In genomic region chr4:121156822-121157769, GRCh38 we compare ENCODE assay signal across 8 cellular contexts. TPM values are rescaled to one million over a fixed set of nuclear protein-coding genes. Genes with fewer than 3 reads are reported as not detected.
A peak's percentile ranks its signal among the peaks of the same experiment; 100 is the strongest.
DNase-seq lines count a peak whose midpoint lies in the region; FAIRE-seq and TF ChIP-seq lines count a peak whose summit lies in the region.

No MANE protein-coding gene starts in this region.

- H3K4me3 ChIP-seq in GM08714 (ENCODE audit: low read length) (peak overlapping the region; percentile 37; the same call in 1 of the 2 replicates), keratinocyte (ENCODE audit: control insufficient read depth in 2 of 3, extremely low read depth in 1 of 3, insufficient read depth in 2 of 3, low read depth in 1 of 3, low read length in 3 of 3) (peak overlapping the region; percentile 28 to 73 (median 65)), OCI-LY7 (ENCODE audit: low read depth, low read length, poor library complexity, severe bottlenecking) (no peak overlapping the region)

- no peaks in the 10 kb centered on the region for H4K20me1 ChIP-seq in keratinocyte (ENCODE audit: control insufficient read depth, extremely low read depth, insufficient read depth, low read length)
- no peaks in the 10 kb centered on the region for H4K20me1 ChIP-seq in OCI-LY7 (ENCODE audit: insufficient read depth, low read length)

- no peaks in the 10 kb centered on the region for H3K36me3 ChIP-seq in keratinocyte (ENCODE audit: control insufficient read depth in 2 of 2, extremely low read depth in 1 of 2, insufficient read depth in 2 of 2, low read length in 2 of 2)
- H3K36me3 ChIP-seq in OCI-LY7 (ENCODE audit: insufficient read depth, low read length) = no peaks in the 10 kb centered on the region

- no peaks in the 10 kb centered on the region for H3K79me2 ChIP-seq in keratinocyte (ENCODE audit: control insufficient read depth, insufficient read depth, low read length)
- no peaks in the 10 kb centered on the region for H3K79me2 ChIP-seq in OCI-LY7 (ENCODE audit: insufficient read depth, low read depth, low read length)

- H3K36me3 Mint-ChIP-seq in MCF 10A (ENCODE audit: insufficient read depth, unreplicated experiment) = no peaks in the 10 kb centered on the region

- intact Hi-C loops in MCF 10A (cut with micrococcal nuclease) = no loop called here
- intact Hi-C loops in OCI-LY7 (cut with micrococcal nuclease; ENCODE audit: unreplicated experiment) = no loop called here

- POLR2A ChIA-PET in MCF 10A (lab: Yijun Ruan, JAX) = interaction anchor here (0.7 kb wide), 1 partner anchor 21 kb away, joined by 3 read pairs; no protein-coding TSS in a partner anchor
- POLR2A ChIA-PET in OCI-LY7 (lab: Charles Lee) = interaction anchor here (0.6 kb wide), 1 partner anchor 814 kb away, joined by 3 read pairs; no protein-coding TSS in a partner anchor
- POLR2A ChIA-PET in RWPE1 (lab: Yijun Ruan, JAX; ENCODE audit: low non-redundant PET) = no interaction called here

- no peaks in the 10 kb centered on the region for H3K4me1 Mint-ChIP-seq in MCF 10A (ENCODE audit: insufficient read depth, unreplicated experiment)

- H3K9me3 ChIP-seq in keratinocyte (ENCODE audit: control insufficient read depth, low read depth, low read length) (no peaks in the 10 kb centered on the region), OCI-LY7 (ENCODE audit: low read length) (no peaks in the 10 kb centered on the region)

- no peaks in the 10 kb centered on the region for H3K9me2 ChIP-seq in OCI-LY7 (ENCODE audit: insufficient read depth, low read length)

- FAIRE-seq in keratinocyte (lab: Jason Lieb, UNC) = no peak

- H3K27me3 ChIP-seq in keratinocyte (ENCODE audit: control insufficient read depth, extremely low read depth, insufficient read depth, low read length) = no peaks in the 10 kb centered on the region

- dilution Hi-C loops in keratinocyte (cut with MboI; ENCODE audit: extremely low pct_ligation_motif_present, low sequenced_read_pairs) = no loop called here

- H3K4me2 ChIP-seq in keratinocyte (ENCODE audit: control insufficient read depth, extremely low read depth, insufficient read depth, low read depth, low read length) (peak overlapping the region; percentile 91), OCI-LY7 (ENCODE audit: low read length) (no peak overlapping the region)

- H2AFZ ChIP-seq in keratinocyte (ENCODE audit: control insufficient read depth, low read length) = peak overlapping the region; percentile 90
- H2AFZ ChIP-seq in OCI-LY7 (ENCODE audit: low read length) = no peak overlapping the region

- H3K27me3 Mint-ChIP-seq in MCF 10A (ENCODE audit: insufficient read depth, unreplicated experiment) = no peaks in the 10 kb centered on the region

- peak overlapping the region; percentile 33 for H3K9ac ChIP-seq in keratinocyte (ENCODE audit: control insufficient read depth, extremely low read depth, insufficient read depth, low read length)

- H3K4me1 ChIP-seq in keratinocyte (ENCODE audit: control insufficient read depth, extremely low read depth, insufficient read depth, low read length) (peaks cover 4% of the 10 kb centered on the region), OCI-LY7 (ENCODE audit: insufficient read depth, low read length, poor library complexity, severe bottlenecking) (no peaks in the 10 kb centered on the region)

- H3K27ac Mint-ChIP-seq in MCF 10A (ENCODE audit: low read depth, unreplicated experiment) = peak overlapping the region; percentile 65

- CTCF ChIA-PET in MCF 10A (lab: Yijun Ruan, JAX) (interaction anchor here (0.6 to 1.3 kb wide), 3 partner anchors 35 to 47 kb away, joined by 3 to 4 read pairs (median 3); no protein-coding TSS in a partner anchor), OCI-LY7 (lab: Charles Lee; ENCODE audit: unreplicated experiment) (no interaction called here), RWPE1 (lab: Yijun Ruan, JAX) (no interaction called here)

- TF ChIP-seq CTCF in MCF 10A (IDR thresholded peaks at IDR 0.05; ENCODE audit: unreplicated experiment) = no peak
- TF ChIP-seq CTCF in keratinocyte (optimal IDR thresholded peaks at IDR 0.05 in 1 of 3, IDR thresholded peaks at IDR 0.05 in 1 of 3, conservative IDR thresholded peaks at IDR 0.05 in 1 of 3; ENCODE audit: extremely low read depth in 1 of 3, insufficient read depth in 2 of 3, low read length in 3 of 3) = no peak
- TF ChIP-seq CTCF in OCI-LY7 (conservative IDR thresholded peaks at IDR 0.05; ENCODE audit: low read length) = no peak
- TF ChIP-seq CTCF in RWPE1 (conservative IDR thresholded peaks at IDR 0.05; ENCODE audit: low read depth) = no peak

- DNase-seq in SK-N-DZ (ENCODE audit: low spot score) (peak; percentile 32), MCF 10A (ENCODE audit: unreplicated experiment) (peak; percentile 59), keratinocyte (ENCODE audit: low read depth, low spot score) (no peak), OCI-LY7 (ENCODE audit: low spot score) (no peak), RWPE1 (ENCODE audit: low spot score) (no peak), NCI-H2227 (lab: John Stamatoyannopoulos, UW; ENCODE audit: unreplicated experiment) (no peak)
- peak; percentile 17 to 21 for DNase-seq in stimulated activated CD4-positive, alpha-beta T cell treated with anti-CD3 and anti-CD28 coated beads, Interleukin-4, amount 100 ng/mL, for 4 hours

- H3K27ac ChIP-seq in keratinocyte (ENCODE audit: control insufficient read depth, insufficient read depth, low read length) (no peak overlapping the region), OCI-LY7 (ENCODE audit: low read depth, low read length, poor library complexity, severe bottlenecking) (no peak overlapping the region), RWPE1 (no peak overlapping the region)

- no peaks in the 10 kb centered on the region for H3K9me3 Mint-ChIP-seq in MCF 10A (ENCODE audit: unreplicated experiment)

- no peaks in the 10 kb centered on the region for H3K9me1 ChIP-seq in keratinocyte (ENCODE audit: control insufficient read depth, extremely low read depth, insufficient read depth, low read length)

- peak overlapping the region; percentile 79 for H3K4me3 Mint-ChIP-seq in MCF 10A (ENCODE audit: unreplicated experiment)

- BruUV-seq in MCF 10A (replicated peaks; lab: Mats Ljungman, UMichigan) (no TSS peak), OCI-LY7 (replicated peaks; lab: Mats Ljungman, UMichigan) (no TSS peak)

RNA-seq across cellular contexts. Expression of gene TNIP3, which starts 7.0 kb away (rescaled TPM):
- not detected in 2 replicates for polyA plus RNA-seq in SK-N-DZ (2014; cell fraction: cytosol; rRNA removed)
- not detected in 2 replicates for polyA plus RNA-seq in SK-N-DZ (2014; cell fraction: nucleus; rRNA removed)
- total RNA-seq in MCF 10A (2022) (2.0 and 2.1 TPM in 2 replicates), OCI-LY7 (2022) (not detected in 2 replicates)
- 0.04 TPM in 1 of 3 replicates, not detected in the others for polyA plus RNA-seq in keratinocyte
- not detected for polyA plus RNA-seq in keratinocyte (2011; ENCODE audit: low read depth)
- polyA plus RNA-seq in keratinocyte (2011; cell fraction: cytosol; rRNA removed) = 0.04 TPM in 1 of 2 replicates, not detected in the other
- polyA plus RNA-seq in keratinocyte (2011; cell fraction: nucleus; rRNA removed) = 0.13 TPM in 1 of 2 replicates, not detected in the other
- not detected in 2 replicates for polyA plus RNA-seq in keratinocyte (2012; ENCODE audit: low replicate concordance)
- 0.30 TPM in 1 of 3 replicates, not detected in the others for polyA minus RNA-seq in keratinocyte
- polyA minus RNA-seq in keratinocyte (2011; cell fraction: cytosol; rRNA and poly(A)+ RNA removed) = not detected
- polyA minus RNA-seq in keratinocyte (2011; cell fraction: nucleus; rRNA and poly(A)+ RNA removed) = not detected in 2 replicates
- 1.0 TPM in 1 of 2 replicates, not detected in the other for total RNA-seq in OCI-LY7 (2014; rRNA removed; shearing (Covaris generic))

Comparison
In these comparisons a context has a peak if more than half of its experiments do, and no peak if none do; other contexts are left out.
1. DNase-seq: peak in SK-N-DZ (single experiment), MCF 10A (single experiment) and stimulated activated CD4-positive, alpha-beta T cell treated with anti-CD3 and anti-CD28 coated beads, Interleukin-4, amount 100 ng/mL, for 4 hours (2 of 2); none in keratinocyte (single experiment), OCI-LY7 (single experiment), RWPE1 (single experiment) and NCI-H2227 (single experiment).